In genomic region chr17:8818047-8818446, GRCh38 we compare ENCODE assay signal across 33 cellular contexts. TPM values are rescaled to one million over a fixed set of nuclear protein-coding genes. Genes with fewer than 3 reads are reported as not detected.
"Had no signal": no experiment of that assay in that cellular context is flagged by ENCODE, and none has a peak within 500 bp of the region (broad histone marks: within the 10 kb centered on the region; RNA-seq: fewer than 3 reads in every experiment).

No MANE protein-coding gene starts in this region.

- H3K4me3 Mint-ChIP-seq: activated B cell treated with CpG ODN at 0.5 μM for 24 hours; activated CD8-positive, alpha-beta T cell treated with anti-CD3 and anti-CD28 coated beads for 36 hours; activated naive CD4-positive, alpha-beta T cell treated with anti-CD3 and anti-CD28 coated beads, Interleukin-2, amount 10 ng/mL, durations not matched to agents 7 days and 5 days; activated T-cell treated with anti-CD3 and anti-CD28 coated beads, Interleukin-2, amount 50 U/mL, for 24 hours; immature natural killer cell; naive thymus-derived CD4-positive, alpha-beta T cell; stimulated activated naive CD8-positive, alpha-beta T cell treated with anti-CD3 and anti-CD28 coated beads, Interleukin-15, Interleukin-2, amounts not matched to agents 100 ng/mL and 50 ng/mL, for 24 hours; T-helper 2 cell treated with Interferon-gamma antibody and Interleukin-4, amounts not matched to agents 5 μg/mL and 100 μg/mL, for 36 hours had no signal

- H3K27ac Mint-ChIP-seq: activated B cell treated with CpG ODN at 0.5 μM for 24 hours; activated CD8-positive, alpha-beta T cell treated with anti-CD3 and anti-CD28 coated beads for 36 hours; activated naive CD4-positive, alpha-beta T cell treated with anti-CD3 and anti-CD28 coated beads, Interleukin-2, amount 10 ng/mL, durations not matched to agents 7 days and 5 days; activated T-cell treated with anti-CD3 and anti-CD28 coated beads, Interleukin-2, amount 50 U/mL, for 24 hours; immature natural killer cell; naive thymus-derived CD4-positive, alpha-beta T cell; stimulated activated naive CD8-positive, alpha-beta T cell treated with anti-CD3 and anti-CD28 coated beads, Interleukin-15, Interleukin-2, amounts not matched to agents 100 ng/mL and 50 ng/mL, for 24 hours; T-helper 2 cell treated with Interferon-gamma antibody and Interleukin-4, amounts not matched to agents 5 μg/mL and 100 μg/mL, for 36 hours had no signal

- DNase-seq: activated B cell treated with CpG ODN at 0.5 μM for 24 hours; activated CD4-positive, alpha-beta T cell treated with anti-CD3 and anti-CD28 coated beads, Interleukin-2, amount 50 U/mL, for 1 hour; activated CD8-positive, alpha-beta T cell treated with anti-CD3 and anti-CD28 coated beads for 36 hours; activated gamma-delta T cell; activated naive CD4-positive, alpha-beta T cell treated with anti-CD3 and anti-CD28 coated beads, Interleukin-2, amount 10 ng/mL, durations not matched to agents 7 days and 5 days; activated T-cell treated with anti-CD3 and anti-CD28 coated beads, Interleukin-2, amount 50 U/mL, for 24 hours; amniotic stem cell; brain microvascular endothelial cell; cortex of kidney; foreskin keratinocyte; heart left ventricle; hypothalamus; immature natural killer cell; kidney; left colon; midbrain; nucleus accumbens; right cardiac atrium; stimulated activated CD4-positive, alpha-beta T cell treated with anti-CD3 and anti-CD28 coated beads, Interleukin-12 subunit alpha, Interleukin-12 subunit beta, amount 100 ng/mL, for 4 hours; stimulated activated CD4-positive, alpha-beta T cell treated with anti-CD3 and anti-CD28 coated beads, Interleukin-4, amount 100 ng/mL, for 1 hour; T-helper 1 cell; upper lobe of left lung had no signal

- FAIRE-seq: astrocyte, kidney had no signal

- H3K9me3 Mint-ChIP-seq: activated CD8-positive, alpha-beta T cell treated with anti-CD3 and anti-CD28 coated beads for 36 hours; immature natural killer cell had no signal

- H3K4me1 Mint-ChIP-seq: activated B cell treated with CpG ODN at 0.5 μM for 24 hours; activated naive CD4-positive, alpha-beta T cell treated with anti-CD3 and anti-CD28 coated beads, Interleukin-2, amount 10 ng/mL, durations not matched to agents 7 days and 5 days; immature natural killer cell; naive thymus-derived CD4-positive, alpha-beta T cell had no signal

- H3K27me3 Mint-ChIP-seq: activated CD8-positive, alpha-beta T cell treated with anti-CD3 and anti-CD28 coated beads for 36 hours; activated T-cell treated with anti-CD3 and anti-CD28 coated beads, Interleukin-2, amount 50 U/mL, for 24 hours had no signal

RNA-seq across cellular contexts. Expression of gene MFSD6L, which starts 18.9 kb away (rescaled TPM):
- total RNA-seq: astrocyte, cardiac septum, chondrocyte, foreskin keratinocyte, right cardiac atrium had no signal
- polyA plus RNA-seq: foreskin keratinocyte; immature natural killer cell; naive thymus-derived CD4-positive, alpha-beta T cell; neural cell had no signal

RNA-seq across cellular contexts. Expression of gene PIK3R6, which starts 49.4 kb away (rescaled TPM):
- total RNA-seq: astrocyte, chondrocyte, foreskin keratinocyte had no signal
- polyA plus RNA-seq: foreskin keratinocyte, neural cell had no signal

RNA-seq across cellular contexts. Expression of gene SPDYE4, which starts 59.7 kb away (rescaled TPM):
- total RNA-seq: activated B cell treated with CpG ODN at 0.5 μM for 24 hours; activated CD8-positive, alpha-beta T cell treated with anti-CD3 and anti-CD28 coated beads for 36 hours; astrocyte; cardiac septum; chondrocyte; esophagus mucosa; foreskin keratinocyte; heart left ventricle; kidney; left colon; lower leg skin; right cardiac atrium; skeletal muscle tissue; subcutaneous adipose tissue; upper lobe of left lung had no signal
- polyA plus RNA-seq: foreskin keratinocyte; heart left ventricle; immature natural killer cell; naive thymus-derived CD4-positive, alpha-beta T cell; neural cell; right cardiac atrium had no signal
